Comparison of ENCODE assay signal across 20 cellular contexts in genomic region chr20:61970357-61970756, GRCh38.
"Had no signal": no experiment of that assay in that cellular context is flagged by ENCODE, and none has a peak within 500 bp of the region (broad histone marks: within the 10 kb centered on the region; RNA-seq: fewer than 3 reads in every experiment).

No MANE protein-coding gene starts in this region.

- DNase-seq: effector CD8-positive, alpha-beta T cell; glutamatergic neuron; left ventricle myocardium superior; mesendoderm; naive B cell; occipital lobe; retina; right lobe of liver; stimulated activated CD4-positive, alpha-beta T cell treated with anti-CD3 and anti-CD28 coated beads, Interleukin-15, amount 100 ng/mL, for 24 hours; stimulated activated CD4-positive, alpha-beta T cell treated with anti-CD3 and anti-CD28 coated beads, Interleukin-1b, Interleukin-23, amount 100 ng/mL, for 48 hours; stimulated activated CD4-positive, alpha-beta T cell treated with anti-CD3 and anti-CD28 coated beads, Interleukin-4, amount 100 ng/mL, for 24 hours; testis had no signal

- H3K4me3 ChIP-seq: coronary artery, lung, pancreas, prostate gland, right lobe of liver, spleen, testis, tibial nerve, upper lobe of right lung had no signal

- H3K4me1 ChIP-seq: pancreas, prostate gland, right lobe of liver, testis, upper lobe of right lung had no signal

- H3K9me3 ChIP-seq: pancreas, prostate gland, right lobe of liver, testis, tibial nerve, upper lobe of right lung had no signal

- H3K27ac ChIP-seq: coronary artery, pancreas, prostate gland, right lobe of liver, spleen, testis, tibial nerve, upper lobe of right lung had no signal

- H3K27me3 ChIP-seq: pancreas, right lobe of liver, testis had no signal

- ATAC-seq: left ventricle myocardium superior; pancreas; right lobe of liver; stimulated activated memory B cell treated with anti-CD40 and anti-IgM and Interleukin-4, amounts not matched to agents 10 μg/mL and 1 μg/mL and 100 μg/mL, for 72 hours; upper lobe of right lung had no signal
